ENCODE assay signal across 17 cellular contexts in the genomic region with DNA sequence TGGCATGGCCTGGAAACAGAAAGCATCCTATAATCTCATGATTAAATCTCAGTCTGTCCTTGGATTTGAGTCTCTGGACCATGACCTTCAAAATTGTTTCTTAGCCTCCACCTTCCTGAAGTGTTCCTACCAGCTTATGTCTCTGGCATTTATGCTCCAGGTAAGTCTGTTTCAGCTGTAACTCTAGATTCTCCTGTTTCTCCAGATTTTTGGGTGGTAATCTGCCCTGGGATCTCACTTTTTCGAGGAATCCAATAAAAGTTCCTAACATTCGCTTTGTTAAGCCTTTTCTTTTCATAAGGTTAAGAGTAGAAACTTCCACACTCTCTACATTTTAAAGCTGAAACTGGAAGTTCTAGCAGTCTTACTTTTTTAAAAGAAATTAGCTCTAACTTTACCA.
"Had no signal": no experiment of that assay in that cellular context is flagged by ENCODE, and none has a peak within 500 bp of the region (broad histone marks: within the 10 kb centered on the region; RNA-seq: fewer than 3 reads in every experiment).

No MANE protein-coding gene starts in this region.

- H3K4me3 Mint-ChIP-seq: mesothelial cell of epicardium had no signal

- H3K27ac Mint-ChIP-seq: mesothelial cell of epicardium had no signal

- DNase-seq: dermis blood vessel endothelial cell; dorsolateral prefrontal cortex; effector CD4-positive, alpha-beta T cell; effector memory CD4-positive, alpha-beta T cell; foreskin keratinocyte; heart right ventricle; hippocampal formation; left cardiac atrium; left lung; left ventricle myocardium superior; lower lobe of right lung; mesenchymal stem cell; mucosa of descending colon had no signal

- H3K27ac ChIP-seq: coronary artery, dorsolateral prefrontal cortex, esophagus muscularis mucosa, foreskin keratinocyte, gastroesophageal sphincter, heart right ventricle, left lung, lower lobe of right lung had no signal

- H3K9me3 ChIP-seq: esophagus muscularis mucosa, gastroesophageal sphincter, heart right ventricle, lower lobe of right lung had no signal

- H3K27me3 ChIP-seq: dorsolateral prefrontal cortex, esophagus muscularis mucosa, foreskin keratinocyte, gastroesophageal sphincter, heart right ventricle, left lung had no signal

- H3K4me3 ChIP-seq: coronary artery, dorsolateral prefrontal cortex, esophagus muscularis mucosa, gastroesophageal sphincter, heart right ventricle, left lung, lower lobe of right lung, mucosa of descending colon had no signal

- H3K4me1 Mint-ChIP-seq: mesothelial cell of epicardium had no signal

- H3K4me1 ChIP-seq: esophagus muscularis mucosa, foreskin keratinocyte, gastroesophageal sphincter, heart right ventricle, left lung, lower lobe of right lung had no signal

- H3K36me3 Mint-ChIP-seq: mesothelial cell of epicardium had no signal

- ATAC-seq: foreskin keratinocyte, gastroesophageal sphincter, heart right ventricle, left cardiac atrium, left lung, left ventricle myocardium superior, lower lobe of right lung, mucosa of descending colon had no signal

- H3K36me3 ChIP-seq: esophagus muscularis mucosa, gastroesophageal sphincter, heart right ventricle, left lung, lower lobe of right lung had no signal
